8 cellular contexts compared by ENCODE assay signal in genomic region chr9:91193658-91194391, GRCh38.
DNase-seq lines count a peak whose midpoint lies in the region; ATAC-seq and TF ChIP-seq lines count a peak whose summit lies in the region.

No MANE protein-coding gene starts in this region.

- no peaks in the 10 kb centered on the region for H3K79me2 ChIP-seq in parathyroid adenoma

- no peaks in the 10 kb centered on the region for H3K9me3 Mint-ChIP-seq in CD4-positive, alpha-beta T cell
- peaks cover 11% of the 10 kb centered on the region for H3K9me3 Mint-ChIP-seq in activated naive CD8-positive, alpha-beta T cell treated with anti-CD3 and anti-CD28 coated beads for 36 hours

- POLR2A ChIA-PET in CD4-positive, alpha-beta T cell (lab: Charles Lee) = interaction anchor here (0.7 to 1.9 kb wide), 6 partner anchors 16 to 167 kb away, joined by 3 to 9 read pairs (median 4); partner anchors contain the start of gene AUH

- peak; percentile 27 to 58 (median 42) for DNase-seq in CD4-positive, alpha-beta T cell
- DNase-seq in HUDEP-2 (lab: John Stamatoyannopoulos, UW; ENCODE audit: unreplicated experiment in 76 of 76) = peak in 52 of 76 experiments; percentile 12 to 72 (median 46)
- DNase-seq in SKM-1 (lab: John Stamatoyannopoulos, UW; ENCODE audit: unreplicated experiment) = peak; percentile 37
- peak; percentile 88 for DNase-seq in activated naive CD8-positive, alpha-beta T cell treated with anti-CD3 and anti-CD28 coated beads for 36 hours
- DNase-seq in cardiac muscle cell (ENCODE audit: low read depth in 1 of 2, low spot score in 1 of 2) = peak; percentile 97 to 98
- DNase-seq in thyroid gland = peak; percentile 75 to 80

- no peaks in the 10 kb centered on the region for H3K36me3 Mint-ChIP-seq in CD4-positive, alpha-beta T cell (ENCODE audit: low read depth)
- peaks cover 9% of the 10 kb centered on the region for H3K36me3 Mint-ChIP-seq in activated naive CD8-positive, alpha-beta T cell treated with anti-CD3 and anti-CD28 coated beads for 36 hours

- H3K4me2 ChIP-seq in parathyroid adenoma (ENCODE audit: low read length) = peak overlapping the region; percentile 86

- no peaks in the 10 kb centered on the region for H3K9me3 ChIP-seq in CD4-positive, alpha-beta T cell (ENCODE audit: control insufficient read depth, low read length)
- H3K9me3 ChIP-seq in cardiac muscle cell (ENCODE audit: low read depth) (no peaks in the 10 kb centered on the region), parathyroid adenoma (ENCODE audit: control insufficient read depth, low read length) (no peaks in the 10 kb centered on the region), thyroid gland (no peaks in the 10 kb centered on the region)

- no peak overlapping the region for H3K9ac ChIP-seq in parathyroid adenoma

- peak overlapping the region; percentile 15 for H3K27ac ChIP-seq in CD4-positive, alpha-beta T cell (ENCODE audit: low read depth, low read length)
- H3K27ac ChIP-seq in cardiac muscle cell (peak overlapping the region; percentile 99), parathyroid adenoma (peak overlapping the region; percentile 99), thyroid gland (peak overlapping the region; percentile 96 to 99 (median 98))

- peak in 1 of 2 donors; percentile 26 for TF ChIP-seq POLR2A in thyroid gland (IDR thresholded peaks at IDR 0.05)

- no peak for TF ChIP-seq CTCF in CD4-positive, alpha-beta T cell (IDR thresholded peaks at IDR 0.05)
- TF ChIP-seq CTCF in cardiac muscle cell (IDR thresholded peaks at IDR 0.05; ENCODE audit: low read depth, low read length) (no peak), parathyroid adenoma (IDR thresholded peaks at IDR 0.05) (no peak), thyroid gland (IDR thresholded peaks at IDR 0.05) (no peak)

- H3K36me3 ChIP-seq in cardiac muscle cell (no peaks in the 10 kb centered on the region), parathyroid adenoma (ENCODE audit: control insufficient read depth, insufficient read depth, low read length) (no peaks in the 10 kb centered on the region), thyroid gland (no peaks in the 10 kb centered on the region)

- H3K4me1 Mint-ChIP-seq in CD4-positive, alpha-beta T cell (ENCODE audit: low read depth) = peaks cover 30% of the 10 kb centered on the region
- H3K4me1 Mint-ChIP-seq in activated naive CD8-positive, alpha-beta T cell treated with anti-CD3 and anti-CD28 coated beads for 36 hours = peaks cover 43% of the 10 kb centered on the region

- H3K4me3 ChIP-seq in cardiac muscle cell (peak overlapping the region; percentile 27), parathyroid adenoma (ENCODE audit: low read depth, low read length) (peak overlapping the region; percentile 46), thyroid gland (replicated peaks in 1 of 3) (peak overlapping the region in 2 of 3 donors; percentile 9 to 26)

- CTCF ChIA-PET in CD4-positive, alpha-beta T cell (lab: Charles Lee) = no interaction called here

- WGBS in thyroid gland, 2 donors = 7 to 11% methylated on average over 38 to 51 of the region's 52 CpGs

- peak overlapping the region; percentile 83 for H3K4me3 Mint-ChIP-seq in CD4-positive, alpha-beta T cell
- H3K4me3 Mint-ChIP-seq in activated naive CD8-positive, alpha-beta T cell treated with anti-CD3 and anti-CD28 coated beads for 36 hours = peak overlapping the region; percentile 73

- intact Hi-C loops in CD4-positive, alpha-beta T cell (cut with DNase I, micrococcal nuclease) = loop anchor here (1.0 to 10.0 kb wide), 6 partner anchors 43 to 233 kb away; partner anchors contain the start of gene AUH (in 1 of the 2)
- intact Hi-C loops in thyroid gland (cut with DNase I) = loop anchor here (10.0 kb wide), 1 partner anchor 231 kb away; the partner anchor contains the start of gene NFIL3

- H3K27me3 Mint-ChIP-seq in CD4-positive, alpha-beta T cell = no peaks in the 10 kb centered on the region
- H3K27me3 Mint-ChIP-seq in activated naive CD8-positive, alpha-beta T cell treated with anti-CD3 and anti-CD28 coated beads for 36 hours = no peaks in the 10 kb centered on the region

- no peaks in the 10 kb centered on the region for H3K27me3 ChIP-seq in CD4-positive, alpha-beta T cell (ENCODE audit: control insufficient read depth, insufficient read depth, low read length)
- H3K27me3 ChIP-seq in cardiac muscle cell = no peaks in the 10 kb centered on the region
- no peaks in the 10 kb centered on the region for H3K27me3 ChIP-seq in parathyroid adenoma (ENCODE audit: control insufficient read depth, insufficient read depth, low read length)
- H3K27me3 ChIP-seq in thyroid gland = no peaks in the 10 kb centered on the region

- peak overlapping the region; percentile 77 for H3K27ac Mint-ChIP-seq in CD4-positive, alpha-beta T cell
- peak overlapping the region; percentile 98 for H3K27ac Mint-ChIP-seq in activated naive CD8-positive, alpha-beta T cell treated with anti-CD3 and anti-CD28 coated beads for 36 hours

- peak overlapping the region; percentile 83 for H2AFZ ChIP-seq in parathyroid adenoma

- ATAC-seq in CD4-positive, alpha-beta T cell (ENCODE audit: poor library complexity) = peak; percentile 80
- ATAC-seq in GM19463 (IDR thresholded peaks at IDR 0.05; ENCODE audit: unreplicated experiment) = peak; percentile 41

- H3K4me1 ChIP-seq in cardiac muscle cell (ENCODE audit: low read depth) (peaks cover 35% of the 10 kb centered on the region), parathyroid adenoma (peaks cover 19% of the 10 kb centered on the region), thyroid gland (peaks cover 27 to 48% of the 10 kb centered on the region in 2 donors)

Comparison
In these comparisons a context has a peak if more than half of its experiments do, and no peak if none do; other contexts are left out.
1. Peak in every context shown above with its lines: DNase-seq, ATAC-seq, H3K4me3 ChIP-seq and H3K27ac ChIP-seq.
2. DNase-seq: peak in every context shown above with its lines; median percentile 98 in cardiac muscle cell; 88 in activated naive CD8-positive, alpha-beta T cell treated with anti-CD3 and anti-CD28 coated beads for 36 hours; 78 in thyroid gland; 46 in HUDEP-2; 42 in CD4-positive, alpha-beta T cell; 37 in SKM-1.
3. H3K27ac ChIP-seq: peak in every context shown above with its lines; median percentile 99 in cardiac muscle cell; 99 in parathyroid adenoma; 98 in thyroid gland; 15 in CD4-positive, alpha-beta T cell.